ENCODE assay signal across 1 cellular context in genomic region chr1:111720977-111721670, GRCh38.
TF ChIP-seq lines count a peak whose summit lies in the region.

No MANE protein-coding gene starts in this region.

TF ChIP-seq in SK-N-SH, 30 proteins besides CTCF, POLR2A, EP300 and RAD21 (continued from another document):
- TF ChIP-seq MXI1 (IDR thresholded peaks at IDR 0.05; ENCODE audit: low read depth, low read length), result no peak
- TF ChIP-seq ZBTB33 (IDR thresholded peaks at IDR 0.05; ENCODE audit: borderline replicate concordance, low read depth), result no peak
- TF ChIP-seq JUND (IDR thresholded peaks at IDR 0.05), result no peak
- TF ChIP-seq USF1 (IDR thresholded peaks at IDR 0.05; ENCODE audit: borderline replicate concordance, low read depth), result no peak
- TF ChIP-seq EZH2phosphoT487 (IDR thresholded peaks at IDR 0.05; ENCODE audit: borderline replicate concordance, low read depth), result no peak
- TF ChIP-seq NRF1 (IDR thresholded peaks at IDR 0.05; ENCODE audit: low read depth, low read length), result no peak
- no peak for TF ChIP-seq FOXJ3 (CRISPR knock-in tag; IDR thresholded peaks at IDR 0.05)
- no peak for TF ChIP-seq SIN3A (IDR thresholded peaks at IDR 0.05; ENCODE audit: borderline replicate concordance, low read depth, low read length)
- no peak for TF ChIP-seq RFX5 (IDR thresholded peaks at IDR 0.05; ENCODE audit: low read length)
- no peak for TF ChIP-seq IRF3 (IDR thresholded peaks at IDR 0.05; ENCODE audit: low read depth, low read length)
